In the genomic region with DNA sequence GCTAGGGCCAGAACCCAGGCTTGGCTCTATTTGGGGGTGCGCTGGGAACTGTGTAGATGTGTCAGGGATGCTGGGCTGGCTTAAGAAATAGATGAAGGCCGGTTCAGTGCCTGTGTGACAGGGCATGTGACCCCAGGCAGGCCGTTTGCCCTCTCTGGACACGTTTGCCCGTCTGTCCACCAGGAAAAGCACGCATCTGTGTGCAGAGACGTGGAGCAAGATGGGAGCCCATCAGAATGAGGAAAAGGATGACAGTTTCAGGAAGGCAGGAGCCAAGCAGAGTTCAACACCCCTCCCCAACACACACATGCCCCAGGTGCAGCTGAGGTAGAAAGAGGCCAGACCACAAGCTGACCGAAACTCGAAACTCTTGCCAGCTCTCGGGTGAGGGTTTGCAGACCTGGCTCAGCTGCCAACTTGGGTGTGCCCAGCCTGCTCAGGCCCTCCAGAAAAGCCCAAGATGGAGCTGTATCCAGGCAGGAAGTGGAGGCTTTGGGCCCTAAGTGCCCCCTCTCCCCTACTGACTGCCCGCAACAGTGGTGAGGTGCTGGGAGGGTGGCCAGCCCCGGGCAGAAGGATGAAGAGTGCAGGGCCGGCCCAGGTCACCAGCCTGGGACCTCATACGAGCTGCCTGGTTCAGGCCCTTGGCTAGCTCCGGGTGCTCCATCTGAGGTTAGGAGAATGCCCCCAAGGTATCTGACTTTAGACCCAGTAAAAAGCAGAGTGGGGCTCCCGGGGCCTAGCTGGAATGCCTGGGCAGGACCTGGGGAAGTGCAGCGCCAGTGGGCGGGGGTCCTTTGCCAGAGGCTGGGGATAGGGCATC, we compare ENCODE assay signal across 12 cellular contexts. TPM values are rescaled to one million over a fixed set of nuclear protein-coding genes. Genes with fewer than 3 reads are reported as not detected.
DNase-seq lines count a peak whose midpoint lies in the region; ATAC-seq and TF ChIP-seq lines count a peak whose summit lies in the region.
"Had no signal": no experiment of that assay in that cellular context is flagged by ENCODE, and none has a peak within 500 bp of the region (broad histone marks: within the 10 kb centered on the region; RNA-seq: fewer than 3 reads in every experiment).

No MANE protein-coding gene starts in this region.

- DNase-seq in activated CD8-positive, alpha-beta T cell treated with anti-CD3 and anti-CD28 coated beads for 36 hours: no peak
- DNase-seq in activated CD8-positive, alpha-beta T cell treated with anti-CD3 and anti-CD28 coated beads, Interleukin-2, amount 10 ng/mL, durations not matched to agents 7 days and 5 days: no peak
- DNase-seq in MM.1S (peak; percentile 98), right cardiac atrium (no peak), transverse colon (peak; percentile 63), NOMO-1 treated with DMSO at 0.1 percent for 48 hours (lab: John Stamatoyannopoulos, UW; ENCODE audit: unreplicated experiment) (no peak)
- DNase-seq in activated CD4-positive, alpha-beta memory T cell treated with anti-CD3 and anti-CD28 coated beads for 36 hours: no peak
- DNase-seq: NCI-H2171 had no signal

- no peaks in the 10 kb centered on the region for H4K20me1 ChIP-seq in MM.1S (ENCODE audit: insufficient read depth, low read length)

- H3K4me3 Mint-ChIP-seq in activated CD8-positive, alpha-beta T cell treated with anti-CD3 and anti-CD28 coated beads for 36 hours: no peak overlapping the region
- H3K4me3 Mint-ChIP-seq in activated CD8-positive, alpha-beta T cell treated with anti-CD3 and anti-CD28 coated beads, Interleukin-2, amount 10 ng/mL, durations not matched to agents 7 days and 5 days: no peak overlapping the region
- no peak overlapping the region for H3K4me3 Mint-ChIP-seq in activated CD4-positive, alpha-beta memory T cell treated with anti-CD3 and anti-CD28 coated beads for 36 hours

- H3K36me3 ChIP-seq in MM.1S (replicated peaks; ENCODE audit: insufficient read depth, low read length): no peaks in the 10 kb centered on the region
- H3K36me3 ChIP-seq in transverse colon: no peaks in the 10 kb centered on the region

- H3K27ac ChIP-seq in MM.1S (ENCODE audit: low read length): peak overlapping the region; percentile 94
- H3K27ac ChIP-seq in right cardiac atrium (ENCODE audit: low read length): no peak overlapping the region
- peak overlapping the region; percentile 53 to 78 (median 68) for H3K27ac ChIP-seq in transverse colon
- H3K27ac ChIP-seq: HL-60 had no signal

- H3K9me3 Mint-ChIP-seq in activated CD8-positive, alpha-beta T cell treated with anti-CD3 and anti-CD28 coated beads for 36 hours: no peaks in the 10 kb centered on the region
- H3K9me3 Mint-ChIP-seq in activated CD8-positive, alpha-beta T cell treated with anti-CD3 and anti-CD28 coated beads, Interleukin-2, amount 10 ng/mL, durations not matched to agents 7 days and 5 days (ENCODE audit: insufficient read depth): no peaks in the 10 kb centered on the region
- no peaks in the 10 kb centered on the region for H3K9me3 Mint-ChIP-seq in activated CD4-positive, alpha-beta memory T cell treated with anti-CD3 and anti-CD28 coated beads for 36 hours

- H3K27ac Mint-ChIP-seq in activated CD8-positive, alpha-beta T cell treated with anti-CD3 and anti-CD28 coated beads for 36 hours: no peak overlapping the region
- H3K27ac Mint-ChIP-seq in activated CD8-positive, alpha-beta T cell treated with anti-CD3 and anti-CD28 coated beads, Interleukin-2, amount 10 ng/mL, durations not matched to agents 7 days and 5 days: no peak overlapping the region
- H3K27ac Mint-ChIP-seq in activated CD4-positive, alpha-beta memory T cell treated with anti-CD3 and anti-CD28 coated beads for 36 hours: no peak overlapping the region

- peak overlapping the region; percentile 44; the same call in 1 of the 2 replicates for H2AFZ ChIP-seq in MM.1S (ENCODE audit: low read length)

- CTCF ChIA-PET in activated CD8-positive, alpha-beta T cell treated with anti-CD3 and anti-CD28 coated beads for 36 hours (lab: Charles Lee): interaction anchor here (0.6 to 5.1 kb wide), 39 partner anchors 9 to 442 kb away, joined by 3 to 70 read pairs (median 4); partner anchors contain the start of genes AP3S2 and MESP1
- CTCF ChIA-PET in activated CD8-positive, alpha-beta T cell treated with anti-CD3 and anti-CD28 coated beads, Interleukin-2, amount 10 ng/mL, durations not matched to agents 7 days and 5 days (lab: Charles Lee): interaction anchor here (0.6 to 6.3 kb wide), 39 partner anchors 8 to 458 kb away, joined by 3 to 100 read pairs (median 4); partner anchors contain the start of genes MESP1, MESP2, PEX11A and WDR93
- CTCF ChIA-PET in activated CD4-positive, alpha-beta memory T cell treated with anti-CD3 and anti-CD28 coated beads for 36 hours (lab: Charles Lee): interaction anchor here (0.5 to 7.8 kb wide), 43 partner anchors 10 to 1509 kb away, joined by 3 to 163 read pairs (median 4); partner anchors contain the start of genes ANPEP, IDH2 and MESP1

- no peak for TF ChIP-seq POLR2A in transverse colon (IDR thresholded peaks at IDR 0.05)

- ATAC-seq in activated CD8-positive, alpha-beta T cell treated with anti-CD3 and anti-CD28 coated beads for 36 hours: peak; percentile 20
- ATAC-seq in activated CD8-positive, alpha-beta T cell treated with anti-CD3 and anti-CD28 coated beads, Interleukin-2, amount 10 ng/mL, durations not matched to agents 7 days and 5 days: no peak
- ATAC-seq in right cardiac atrium: peak; percentile 8 to 24
- ATAC-seq in HG02938 (IDR thresholded peaks at IDR 0.05; ENCODE audit: unreplicated experiment): no peak

- intact Hi-C loops in activated CD8-positive, alpha-beta T cell treated with anti-CD3 and anti-CD28 coated beads for 36 hours (cut with micrococcal nuclease): loop anchor here (5.0 kb wide), 1 partner anchor 111 kb away; no protein-coding TSS in a partner anchor
- intact Hi-C loops in right cardiac atrium (cut with DNase I): loop anchor here (2.0 to 10.0 kb wide), 5 partner anchors 64 to 324 kb away; no protein-coding TSS in a partner anchor
- intact Hi-C loops in transverse colon (cut with DNase I; ENCODE audit: low total_unique reads): loop anchor here (2.0 kb wide), 1 partner anchor 114 kb away; no protein-coding TSS in a partner anchor
- intact Hi-C loops in activated CD4-positive, alpha-beta memory T cell treated with anti-CD3 and anti-CD28 coated beads for 36 hours (cut with micrococcal nuclease): loop anchor here (5.0 kb wide), 1 partner anchor 311 kb away; no protein-coding TSS in a partner anchor

- peaks cover 6% of the 10 kb centered on the region for H3K27me3 Mint-ChIP-seq in activated CD8-positive, alpha-beta T cell treated with anti-CD3 and anti-CD28 coated beads for 36 hours
- H3K27me3 Mint-ChIP-seq in activated CD8-positive, alpha-beta T cell treated with anti-CD3 and anti-CD28 coated beads, Interleukin-2, amount 10 ng/mL, durations not matched to agents 7 days and 5 days (ENCODE audit: low read depth): peaks cover 4% of the 10 kb centered on the region
- H3K27me3 Mint-ChIP-seq in activated CD4-positive, alpha-beta memory T cell treated with anti-CD3 and anti-CD28 coated beads for 36 hours: no peaks in the 10 kb centered on the region

- H3K9ac ChIP-seq in MM.1S (ENCODE audit: low read length): peak overlapping the region; percentile 61

- peaks cover 29% of the 10 kb centered on the region for H3K4me1 ChIP-seq in MM.1S (ENCODE audit: low read length)
- H3K4me1 ChIP-seq in right cardiac atrium (ENCODE audit: control insufficient read depth, insufficient read depth, low read length): no peaks in the 10 kb centered on the region
- H3K4me1 ChIP-seq in transverse colon: peaks cover 0 to 27% (median 20%) of the 10 kb centered on the region in 4 donors

- 74% methylated on average over 18 of the region's 18 CpGs for WGBS in right cardiac atrium
- 54 to 57% methylated on average over 7 to 18 of the region's 18 CpGs for WGBS in transverse colon (ENCODE audit: low coverage in 1 of 2), 2 donors

- no peak for TF ChIP-seq EP300 in transverse colon (IDR thresholded peaks at IDR 0.05; ENCODE audit: low read depth)

- no peak for TF ChIP-seq CTCF in activated CD8-positive, alpha-beta T cell treated with anti-CD3 and anti-CD28 coated beads for 36 hours (IDR thresholded peaks at IDR 0.05)
- no peak for TF ChIP-seq CTCF in MM.1S (IDR thresholded peaks at IDR 0.05; ENCODE audit: low read length)
- TF ChIP-seq CTCF in transverse colon (IDR thresholded peaks at IDR 0.05): peak in 2 of 5 experiments; percentile 5 to 9

- H3K36me3 Mint-ChIP-seq in activated CD8-positive, alpha-beta T cell treated with anti-CD3 and anti-CD28 coated beads for 36 hours (ENCODE audit: low read depth): no peaks in the 10 kb centered on the region
- no peaks in the 10 kb centered on the region for H3K36me3 Mint-ChIP-seq in activated CD8-positive, alpha-beta T cell treated with anti-CD3 and anti-CD28 coated beads, Interleukin-2, amount 10 ng/mL, durations not matched to agents 7 days and 5 days (ENCODE audit: low read depth)
- no peaks in the 10 kb centered on the region for H3K36me3 Mint-ChIP-seq in activated CD4-positive, alpha-beta memory T cell treated with anti-CD3 and anti-CD28 coated beads for 36 hours

- H3K4me3 ChIP-seq in MM.1S (ENCODE audit: low read length): peak overlapping the region; percentile 28; the same call in 1 of the 2 replicates
- no peak overlapping the region for H3K4me3 ChIP-seq in right cardiac atrium (ENCODE audit: low read length)
- no peak overlapping the region for H3K4me3 ChIP-seq in transverse colon

- in situ Hi-C loops in transverse colon (cut with MboI; ENCODE audit: low pct_ligation_motif_present in 1 of 4, low pct_unique_long_range_greater_than_20kb in 1 of 4, low sequenced_read_pairs in 3 of 4): loop anchor here in 3 of 4 donors (5.0 to 25.0 kb wide), 2 partner anchors 111 to 326 kb away; no protein-coding TSS in a partner anchor

- peak overlapping the region; percentile 73 for H3K4me2 ChIP-seq in MM.1S (ENCODE audit: low read depth, low read length)

- no peaks in the 10 kb centered on the region for H3K9me2 ChIP-seq in MM.1S (replicated peaks; ENCODE audit: insufficient read depth, low read length)

- H3K27me3 ChIP-seq in MM.1S (replicated peaks; ENCODE audit: insufficient read depth, low read length) (no peaks in the 10 kb centered on the region), right cardiac atrium (ENCODE audit: control insufficient read depth, insufficient read depth) (no peaks in the 10 kb centered on the region), transverse colon (no peaks in the 10 kb centered on the region)

- H3K9me3 ChIP-seq in MM.1S (replicated peaks; ENCODE audit: insufficient read depth, low read length) (no peaks in the 10 kb centered on the region), right cardiac atrium (ENCODE audit: control insufficient read depth, low read length) (no peaks in the 10 kb centered on the region), transverse colon (no peaks in the 10 kb centered on the region)

- no peaks in the 10 kb centered on the region for H3K79me2 ChIP-seq in MM.1S (ENCODE audit: low read length)

- H3F3A ChIP-seq in MM.1S (ENCODE audit: insufficient read depth, low read length): peaks cover 18% of the 10 kb centered on the region

- H3K4me1 Mint-ChIP-seq in activated CD8-positive, alpha-beta T cell treated with anti-CD3 and anti-CD28 coated beads for 36 hours (ENCODE audit: low read depth): no peaks in the 10 kb centered on the region
- peaks cover 5% of the 10 kb centered on the region for H3K4me1 Mint-ChIP-seq in activated CD8-positive, alpha-beta T cell treated with anti-CD3 and anti-CD28 coated beads, Interleukin-2, amount 10 ng/mL, durations not matched to agents 7 days and 5 days (ENCODE audit: low read depth)
- H3K4me1 Mint-ChIP-seq in activated CD4-positive, alpha-beta memory T cell treated with anti-CD3 and anti-CD28 coated beads for 36 hours (ENCODE audit: low read depth): no peaks in the 10 kb centered on the region

- POLR2A ChIA-PET in activated CD8-positive, alpha-beta T cell treated with anti-CD3 and anti-CD28 coated beads for 36 hours (lab: Charles Lee): interaction anchor here (0.9 kb wide), 1 partner anchor 113 kb away, joined by 3 read pairs; no protein-coding TSS in a partner anchor
- POLR2A ChIA-PET in activated CD8-positive, alpha-beta T cell treated with anti-CD3 and anti-CD28 coated beads, Interleukin-2, amount 10 ng/mL, durations not matched to agents 7 days and 5 days (lab: Charles Lee): interaction anchor here (0.6 kb wide), 1 partner anchor 114 kb away, joined by 3 read pairs; no protein-coding TSS in a partner anchor
- POLR2A ChIA-PET in activated CD4-positive, alpha-beta memory T cell treated with anti-CD3 and anti-CD28 coated beads for 36 hours (lab: Charles Lee): interaction anchor here (1.1 kb wide), 1 partner anchor 20 kb away, joined by 4 read pairs; no protein-coding TSS in a partner anchor

RNA-seq across cellular contexts. Expression of gene MESP1, which starts 10.2 kb away (rescaled TPM):
- 1 to 10 TPM; 3.4 to 5.3 TPM for total RNA-seq in activated CD8-positive, alpha-beta T cell treated with anti-CD3 and anti-CD28 coated beads for 36 hours
- total RNA-seq in activated CD8-positive, alpha-beta T cell treated with anti-CD3 and anti-CD28 coated beads, Interleukin-2, amount 10 ng/mL, durations not matched to agents 7 days and 5 days: 1 to 10 TPM; 1.8 to 2.4 TPM
- 1 to 10 TPM; 3.4 to 8.3 (median 7.7) TPM for total RNA-seq in right cardiac atrium
- polyA plus RNA-seq in right cardiac atrium: 5.7 TPM
- 10 to 100 TPM in 3 of 4 donors, 1 to 10 TPM in 1; 8.6 to 13.5 (median 12.5) TPM for total RNA-seq in transverse colon
- 1 to 10 TPM; 4.6 to 6.7 TPM for total RNA-seq in activated CD4-positive, alpha-beta memory T cell treated with anti-CD3 and anti-CD28 coated beads for 36 hours

RNA-seq across cellular contexts. Expression of gene MESP2, which starts 14.9 kb away (rescaled TPM):
- total RNA-seq in activated CD8-positive, alpha-beta T cell treated with anti-CD3 and anti-CD28 coated beads for 36 hours: not detected
- not detected for total RNA-seq in activated CD8-positive, alpha-beta T cell treated with anti-CD3 and anti-CD28 coated beads, Interleukin-2, amount 10 ng/mL, durations not matched to agents 7 days and 5 days
- total RNA-seq in right cardiac atrium (under 1 TPM in 3 of 4 donors, not detected in 1; 0.29 to 0.34 (median 0.29) TPM), transverse colon (under 1 TPM in 2 of 4 donors, not detected in 2; 0.64 to 0.96 TPM)
- 0.61 TPM for polyA plus RNA-seq in right cardiac atrium
- total RNA-seq in activated CD4-positive, alpha-beta memory T cell treated with anti-CD3 and anti-CD28 coated beads for 36 hours: not detected
- total RNA-seq: dermis microvascular lymphatic vessel endothelial cell, pulmonary artery endothelial cell had no signal

RNA-seq across cellular contexts. Expression of gene ANPEP, which starts 53.4 kb away (rescaled TPM):
- not detected for total RNA-seq in activated CD8-positive, alpha-beta T cell treated with anti-CD3 and anti-CD28 coated beads for 36 hours
- under 1 TPM; 0.29 to 0.61 TPM for total RNA-seq in activated CD8-positive, alpha-beta T cell treated with anti-CD3 and anti-CD28 coated beads, Interleukin-2, amount 10 ng/mL, durations not matched to agents 7 days and 5 days
- 10 to 100 TPM in 3 of 4 donors, 1 to 10 TPM in 1; 8.9 to 16.3 (median 12.1) TPM for total RNA-seq in right cardiac atrium
- 8.8 TPM for polyA plus RNA-seq in right cardiac atrium
- total RNA-seq in transverse colon: 1,000 to 10,000 TPM in 1 of 4 donors, 100 to 1,000 TPM in 3; 133 to 1,054 (median 474) TPM
- total RNA-seq in activated CD4-positive, alpha-beta memory T cell treated with anti-CD3 and anti-CD28 coated beads for 36 hours: under 1 TPM; 0.12 to 0.14 TPM

Comparison
In these comparisons a context has a peak if more than half of its experiments do, and no peak if none do; other contexts are left out.
1. ATAC-seq: peak in activated CD8-positive, alpha-beta T cell treated with anti-CD3 and anti-CD28 coated beads for 36 hours (single experiment) and right cardiac atrium (2 of 2); none in activated CD8-positive, alpha-beta T cell treated with anti-CD3 and anti-CD28 coated beads, Interleukin-2, amount 10 ng/mL, durations not matched to agents 7 days and 5 days (single experiment) and HG02938 (single experiment).
2. DNase-seq: peak in MM.1S (single experiment) and transverse colon (single experiment); none in activated CD8-positive, alpha-beta T cell treated with anti-CD3 and anti-CD28 coated beads for 36 hours (single experiment), activated CD8-positive, alpha-beta T cell treated with anti-CD3 and anti-CD28 coated beads, Interleukin-2, amount 10 ng/mL, durations not matched to agents 7 days and 5 days (single experiment), right cardiac atrium (0 of 3), NOMO-1 treated with DMSO at 0.1 percent for 48 hours (single experiment) and activated CD4-positive, alpha-beta memory T cell treated with anti-CD3 and anti-CD28 coated beads for 36 hours (single experiment).
3. RNA of gene ANPEP, which starts 53.4 kb away (total RNA-seq): 133 to 1,054 TPM in transverse colon; 8.9 to 16.3 TPM in right cardiac atrium, 0.29 to 0.61 TPM in activated CD8-positive, alpha-beta T cell treated with anti-CD3 and anti-CD28 coated beads, Interleukin-2, amount 10 ng/mL, durations not matched to agents 7 days and 5 days, 0.12 to 0.14 TPM in activated CD4-positive, alpha-beta memory T cell treated with anti-CD3 and anti-CD28 coated beads for 36 hours and not detected in activated CD8-positive, alpha-beta T cell treated with anti-CD3 and anti-CD28 coated beads for 36 hours; every median in the first group is over 4 times any median in the second.